In genomic region chr7:96800824-96801223, GRCh38 we compare ENCODE assay signal across 22 cellular contexts.
A peak's percentile ranks its signal among the peaks of the same experiment; 100 is the strongest.
DNase-seq lines count a peak whose midpoint lies in the region; ATAC-seq, FAIRE-seq and TF ChIP-seq lines count a peak whose summit lies in the region.
"Had no signal": no experiment of that assay in that cellular context is flagged by ENCODE, and none has a peak within 500 bp of the region (broad histone marks: within the 10 kb centered on the region; RNA-seq: fewer than 3 reads in every experiment).

No MANE protein-coding gene starts in this region.

- no peaks in the 10 kb centered on the region for H3K4me1 ChIP-seq in small intestine (ENCODE audit: control insufficient read depth in 2 of 2, insufficient read depth in 1 of 2, low read depth in 1 of 2, low read length in 1 of 2)
- H3K4me1 ChIP-seq: BLaER1 treated with 17β-estradiol and CSF1 and Interleukin-3, amounts not matched to agents 10 nM and 100 nM; body of pancreas; lower lobe of right lung; sigmoid colon; SJCRH30; tibial nerve had no signal

- ATAC-seq in HG02840 (IDR thresholded peaks at IDR 0.05; ENCODE audit: low FRiP score, unreplicated experiment) (no peak), HG02884 (IDR thresholded peaks at IDR 0.05; ENCODE audit: unreplicated experiment) (no peak), T-cell (replicated peaks in 1 of 4) (no peak)
- ATAC-seq: body of pancreas; HCT116; lower lobe of right lung; stimulated activated naive B cell treated with anti-CD40 and anti-IgM and Interleukin-4, amounts not matched to agents 10 μg/mL and 1 μg/mL and 100 μg/mL, for 72 hours had no signal

- no peaks in the 10 kb centered on the region for H3K36me3 Mint-ChIP-seq in T-cell
- H3K36me3 Mint-ChIP-seq: activated naive CD8-positive, alpha-beta T cell; stimulated activated naive B cell treated with anti-CD40 and anti-IgM and Interleukin-4, amounts not matched to agents 10 μg/mL and 1 μg/mL and 100 μg/mL, for 72 hours had no signal

- no peak overlapping the region for H3K4me3 Mint-ChIP-seq in T-cell
- H3K4me3 Mint-ChIP-seq: activated naive CD8-positive, alpha-beta T cell; activated T-helper 1 cell treated with anti-CD3 and anti-CD28 coated beads, Interleukin-12 subunit alpha, Interleukin-12 subunit beta, Interleukin-2, Interleukin-4 antibody, amounts not matched to agents 30 ng/mL and 10 ng/mL and 1 ng/mL, durations not matched to agents 14 hours and 24 hours and 36 hours; endodermal cell; stimulated activated naive B cell treated with anti-CD40 and anti-IgM and Interleukin-4, amounts not matched to agents 10 μg/mL and 1 μg/mL and 100 μg/mL, for 72 hours had no signal

- CTCF ChIA-PET in T-cell (lab: Charles Lee): no interaction called here

- DNase-seq in DMS53 (lab: John Stamatoyannopoulos, UW): peak; percentile 27
- DNase-seq in DMS53 treated with DMSO at 0.1 percent for 48 hours (lab: John Stamatoyannopoulos, UW; ENCODE audit: unreplicated experiment): no peak
- DNase-seq in OCI-M1 (lab: John Stamatoyannopoulos, UW): peak; percentile 34
- DNase-seq in epithelial cell of esophagus (ENCODE audit: low read depth): peak; percentile 49
- peak; percentile 4 for DNase-seq in small intestine
- no peak for DNase-seq in T-cell
- DNase-seq: 8988T; body of pancreas; endodermal cell; lower lobe of right lung; NCI-H1930; sigmoid colon; stimulated activated naive B cell treated with anti-CD40 and anti-IgM and Interleukin-4, amounts not matched to agents 10 μg/mL and 1 μg/mL and 100 μg/mL, for 72 hours had no signal

- no peak overlapping the region for H3K27ac ChIP-seq in small intestine (ENCODE audit: low read depth in 1 of 2, low read length in 1 of 2)
- H3K27ac ChIP-seq: BLaER1 treated with 17β-estradiol and CSF1 and Interleukin-3, amounts not matched to agents 10 nM and 100 nM; body of pancreas; lower lobe of right lung; sigmoid colon; SJCRH30; tibial nerve had no signal

- H3K27ac Mint-ChIP-seq in T-cell: no peak overlapping the region
- H3K27ac Mint-ChIP-seq: activated naive CD8-positive, alpha-beta T cell; activated T-helper 1 cell treated with anti-CD3 and anti-CD28 coated beads, Interleukin-12 subunit alpha, Interleukin-12 subunit beta, Interleukin-2, Interleukin-4 antibody, amounts not matched to agents 30 ng/mL and 10 ng/mL and 1 ng/mL, durations not matched to agents 14 hours and 24 hours and 36 hours; endodermal cell; stimulated activated naive B cell treated with anti-CD40 and anti-IgM and Interleukin-4, amounts not matched to agents 10 μg/mL and 1 μg/mL and 100 μg/mL, for 72 hours had no signal

- peaks cover 10 to 49% of the 10 kb centered on the region in 2 donors for H3K27me3 Mint-ChIP-seq in T-cell

- peak; percentile 52 for TF ChIP-seq CTCF in epithelial cell of esophagus (IDR thresholded peaks at IDR 0.05; ENCODE audit: insufficient read depth, low read depth, low read length, missing control alignments)

- H3K4me3 ChIP-seq in epithelial cell of esophagus (ENCODE audit: low read length): no peak overlapping the region
- no peak overlapping the region for H3K4me3 ChIP-seq in small intestine (ENCODE audit: low read depth in 1 of 2, low read length in 2 of 2)
- H3K4me3 ChIP-seq: BLaER1 treated with 17β-estradiol and CSF1 and Interleukin-3, amounts not matched to agents 10 nM and 100 nM; body of pancreas; lower lobe of right lung; sigmoid colon; SJCRH30; tibial nerve had no signal

- no peaks in the 10 kb centered on the region for H3K36me3 ChIP-seq in small intestine (ENCODE audit: control insufficient read depth in 2 of 2, insufficient read depth in 2 of 2, low read length in 2 of 2)
- H3K36me3 ChIP-seq: BLaER1 treated with 17β-estradiol and CSF1 and Interleukin-3, amounts not matched to agents 10 nM and 100 nM; lower lobe of right lung; sigmoid colon; SJCRH30; tibial nerve had no signal

- H3K9me3 Mint-ChIP-seq in T-cell: no peaks in the 10 kb centered on the region
- H3K9me3 Mint-ChIP-seq: activated T-helper 1 cell treated with anti-CD3 and anti-CD28 coated beads, Interleukin-12 subunit alpha, Interleukin-12 subunit beta, Interleukin-2, Interleukin-4 antibody, amounts not matched to agents 30 ng/mL and 10 ng/mL and 1 ng/mL, durations not matched to agents 14 hours and 24 hours and 36 hours; endodermal cell had no signal

- no peak for FAIRE-seq in small intestine (lab: Jason Lieb, UNC)
- FAIRE-seq: GM12892 had no signal

- no peaks in the 10 kb centered on the region for H3K9me3 ChIP-seq in small intestine (ENCODE audit: control insufficient read depth, low read depth)
- H3K9me3 ChIP-seq: BLaER1 treated with 17β-estradiol and CSF1 and Interleukin-3, amounts not matched to agents 10 nM and 100 nM; body of pancreas; lower lobe of right lung; sigmoid colon; SJCRH30; tibial nerve had no signal

- POLR2A ChIA-PET in T-cell (lab: Charles Lee): no interaction called here

- H3K27me3 ChIP-seq in small intestine (ENCODE audit: control insufficient read depth in 2 of 2, insufficient read depth in 2 of 2, low read length in 2 of 2): no peaks in the 10 kb centered on the region
- H3K27me3 ChIP-seq: BLaER1 treated with 17β-estradiol and CSF1 and Interleukin-3, amounts not matched to agents 10 nM and 100 nM; body of pancreas; sigmoid colon; SJCRH30; tibial nerve had no signal

- WGBS in small intestine, 3 donors: 16 to 40% (median 25%) methylated on average over 2 of the region's 2 CpGs

- H3K4me1 Mint-ChIP-seq in T-cell: no peaks in the 10 kb centered on the region
- H3K4me1 Mint-ChIP-seq: endodermal cell; stimulated activated naive B cell treated with anti-CD40 and anti-IgM and Interleukin-4, amounts not matched to agents 10 μg/mL and 1 μg/mL and 100 μg/mL, for 72 hours had no signal

Comparison
In these comparisons a context has a peak if more than half of its experiments do, and no peak if none do; other contexts are left out.
1. DNase-seq: peak in DMS53 (single experiment), OCI-M1 (single experiment), epithelial cell of esophagus (single experiment) and small intestine (single experiment); none in DMS53 treated with DMSO at 0.1 percent for 48 hours (single experiment) and T-cell (0 of 34).